1 cellular context compared by ENCODE assay signal in the genomic region with DNA sequence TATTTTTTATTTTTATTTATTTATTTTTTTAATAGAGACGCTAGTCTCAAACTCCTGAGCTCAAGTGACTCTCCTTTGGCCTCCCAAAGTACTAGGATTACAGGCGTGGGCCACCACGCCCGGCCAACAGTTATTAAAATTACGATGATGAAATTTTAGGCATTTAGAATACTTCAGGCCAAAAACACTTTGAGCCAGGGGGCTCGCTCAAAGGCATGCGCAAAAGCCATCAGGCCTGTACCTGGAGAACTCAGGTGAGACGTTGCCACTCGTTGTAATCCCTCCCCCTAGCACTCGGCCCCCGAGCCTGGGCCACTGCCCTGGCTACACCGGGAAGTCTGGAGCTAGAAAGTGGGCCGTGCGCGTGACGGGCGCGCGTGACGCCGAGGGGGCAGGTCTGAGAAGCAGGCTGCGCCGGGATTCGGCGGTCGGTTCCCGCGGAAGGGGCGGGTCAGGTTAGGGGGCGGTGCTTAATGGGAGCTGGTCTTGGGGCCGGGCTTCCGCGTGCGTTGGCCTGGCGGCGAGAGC.
TF ChIP-seq lines count a peak whose summit lies in the region.

No MANE protein-coding gene starts in this region.

TF ChIP-seq in HepG2, 621 proteins besides CTCF, POLR2A, EP300 and RAD21 (continued from another document):
- TF ChIP-seq ZNF44 (CRISPR knock-in tag; IDR thresholded peaks at IDR 0.05), result peak; percentile 67; the same call in 1 of the 2 replicates
- no peak for TF ChIP-seq NR2F1 (CRISPR knock-in tag; IDR thresholded peaks at IDR 0.05)
- no peak; the same call in 1 of the 2 replicates for TF ChIP-seq ZNF567 (CRISPR knock-in tag; IDR thresholded peaks at IDR 0.05; ENCODE audit: borderline replicate concordance)
- TF ChIP-seq KAT8 (CRISPR knock-in tag; IDR thresholded peaks at IDR 0.05), result peak; percentile 97
- peak; percentile 87 for TF ChIP-seq GATA4 (IDR thresholded peaks at IDR 0.05; ENCODE audit: borderline replicate concordance, low read depth)
- TF ChIP-seq, protein P1, sequence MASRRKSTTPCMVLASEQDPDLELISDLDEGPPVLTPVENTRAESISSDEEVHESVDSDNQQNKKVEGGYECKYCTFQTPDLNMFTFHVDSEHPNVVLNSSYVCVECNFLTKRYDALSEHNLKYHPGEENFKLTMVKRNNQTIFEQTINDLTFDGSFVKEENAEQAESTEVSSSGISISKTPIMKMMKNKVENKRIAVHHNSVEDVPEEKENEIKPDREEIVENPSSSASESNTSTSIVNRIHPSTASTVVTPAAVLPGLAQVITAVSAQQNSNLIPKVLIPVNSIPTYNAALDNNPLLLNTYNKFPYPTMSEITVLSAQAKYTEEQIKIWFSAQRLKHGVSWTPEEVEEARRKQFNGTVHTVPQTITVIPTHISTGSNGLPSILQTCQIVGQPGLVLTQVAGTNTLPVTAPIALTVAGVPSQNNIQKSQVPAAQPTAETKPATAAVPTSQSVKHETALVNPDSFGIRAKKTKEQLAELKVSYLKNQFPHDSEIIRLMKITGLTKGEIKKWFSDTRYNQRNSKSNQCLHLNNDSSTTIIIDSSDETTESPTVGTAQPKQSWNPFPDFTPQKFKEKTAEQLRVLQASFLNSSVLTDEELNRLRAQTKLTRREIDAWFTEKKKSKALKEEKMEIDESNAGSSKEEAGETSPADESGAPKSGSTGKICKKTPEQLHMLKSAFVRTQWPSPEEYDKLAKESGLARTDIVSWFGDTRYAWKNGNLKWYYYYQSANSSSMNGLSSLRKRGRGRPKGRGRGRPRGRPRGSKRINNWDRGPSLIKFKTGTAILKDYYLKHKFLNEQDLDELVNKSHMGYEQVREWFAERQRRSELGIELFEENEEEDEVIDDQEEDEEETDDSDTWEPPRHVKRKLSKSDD (CRISPR knock-in tag; IDR thresholded peaks at IDR 0.05; ENCODE audit: low read depth), result peak; percentile 85
- TF ChIP-seq TOE1 (CRISPR knock-in tag; IDR thresholded peaks at IDR 0.05), result no peak
- TF ChIP-seq ZBTB34 (CRISPR knock-in tag; IDR thresholded peaks at IDR 0.05), result peak; percentile 58; the same call in 1 of the 2 replicates
- TF ChIP-seq NCOA5 (CRISPR knock-in tag; IDR thresholded peaks at IDR 0.05), result no peak
- no peak for TF ChIP-seq ZNF296 (CRISPR knock-in tag; conservative IDR thresholded peaks at IDR 0.05)
- no peak for TF ChIP-seq PLRG1 (conservative IDR thresholded peaks at IDR 0.05)
- TF ChIP-seq NFYB (CRISPR knock-in tag; IDR thresholded peaks at IDR 0.05), result peak; percentile 80
- TF ChIP-seq NRL (CRISPR knock-in tag; IDR thresholded peaks at IDR 0.05; ENCODE audit: borderline replicate concordance), result peak; percentile 52; the same call in 1 of the 2 replicates
- TF ChIP-seq RELA (CRISPR knock-in tag; IDR thresholded peaks at IDR 0.05), result no peak
- no peak for TF ChIP-seq ZNF562 (CRISPR knock-in tag; IDR thresholded peaks at IDR 0.05; ENCODE audit: borderline replicate concordance)
- TF ChIP-seq XBP1 (CRISPR knock-in tag; IDR thresholded peaks at IDR 0.05), result no peak
- TF ChIP-seq, protein P2, sequence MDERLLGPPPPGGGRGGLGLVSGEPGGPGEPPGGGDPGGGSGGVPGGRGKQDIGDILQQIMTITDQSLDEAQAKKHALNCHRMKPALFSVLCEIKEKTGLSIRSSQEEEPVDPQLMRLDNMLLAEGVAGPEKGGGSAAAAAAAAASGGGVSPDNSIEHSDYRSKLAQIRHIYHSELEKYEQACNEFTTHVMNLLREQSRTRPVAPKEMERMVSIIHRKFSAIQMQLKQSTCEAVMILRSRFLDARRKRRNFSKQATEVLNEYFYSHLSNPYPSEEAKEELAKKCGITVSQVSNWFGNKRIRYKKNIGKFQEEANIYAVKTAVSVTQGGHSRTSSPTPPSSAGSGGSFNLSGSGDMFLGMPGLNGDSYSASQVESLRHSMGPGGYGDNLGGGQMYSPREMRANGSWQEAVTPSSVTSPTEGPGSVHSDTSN (CRISPR knock-in tag; IDR thresholded peaks at IDR 0.05), result no peak
- TF ChIP-seq ZFYVE20 (CRISPR knock-in tag; IDR thresholded peaks at IDR 0.05; ENCODE audit: borderline replicate concordance, low read depth), result no peak
- TF ChIP-seq ZNF572 (CRISPR knock-in tag; IDR thresholded peaks at IDR 0.05), result peak; percentile 95; the same call in 1 of the 2 replicates
- TF ChIP-seq PHB2 (IDR thresholded peaks at IDR 0.05; ENCODE audit: partially characterized antibody), result no peak
- TF ChIP-seq ZNF737 (CRISPR knock-in tag; IDR thresholded peaks at IDR 0.05; ENCODE audit: borderline replicate concordance), result no peak
- TF ChIP-seq CREB1 (IDR thresholded peaks at IDR 0.05), result peak; percentile 91
- TF ChIP-seq CREB1 (CRISPR knock-in tag; IDR thresholded peaks at IDR 0.05), result no peak
- TF ChIP-seq ZNF800 (CRISPR knock-in tag; IDR thresholded peaks at IDR 0.05), result no peak; the same call in none of the 2 replicates
- no peak for TF ChIP-seq KLF13 (CRISPR knock-in tag; IDR thresholded peaks at IDR 0.05)
- TF ChIP-seq HNF1A (IDR thresholded peaks at IDR 0.05; ENCODE audit: low read depth), result no peak
- peak; percentile 54; the same call in 1 of the 2 replicates for TF ChIP-seq HNF1A (CRISPR knock-in tag; IDR thresholded peaks at IDR 0.05; ENCODE audit: borderline replicate concordance)
- TF ChIP-seq HOXA9 (CRISPR knock-in tag; IDR thresholded peaks at IDR 0.05; ENCODE audit: borderline replicate concordance), result peak; percentile 12; the same call in 1 of the 2 replicates
- TF ChIP-seq DNMT3B (CRISPR knock-in tag; conservative IDR thresholded peaks at IDR 0.05), result no peak; the same call in 1 of the 2 replicates
- TF ChIP-seq, protein P3, sequence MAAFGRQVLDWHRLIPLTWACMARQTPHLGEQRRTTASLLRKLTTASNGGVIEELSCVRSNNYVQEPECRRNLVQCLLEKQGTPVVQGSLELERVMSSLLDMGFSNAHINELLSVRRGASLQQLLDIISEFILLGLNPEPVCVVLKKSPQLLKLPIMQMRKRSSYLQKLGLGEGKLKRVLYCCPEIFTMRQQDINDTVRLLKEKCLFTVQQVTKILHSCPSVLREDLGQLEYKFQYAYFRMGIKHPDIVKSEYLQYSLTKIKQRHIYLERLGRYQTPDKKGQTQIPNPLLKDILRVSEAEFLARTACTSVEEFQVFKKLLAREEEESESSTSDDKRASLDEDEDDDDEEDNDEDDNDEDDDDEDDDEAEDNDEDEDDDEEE (CRISPR knock-in tag; IDR thresholded peaks at IDR 0.05), result no peak; the same call in 1 of the 2 replicates
- TF ChIP-seq MAFK (conservative IDR thresholded peaks at IDR 0.05 in 1 of 2, IDR thresholded peaks at IDR 0.05 in 1 of 2; ENCODE audit: low read length in 2 of 2), result no peak
- TF ChIP-seq, protein P4, sequence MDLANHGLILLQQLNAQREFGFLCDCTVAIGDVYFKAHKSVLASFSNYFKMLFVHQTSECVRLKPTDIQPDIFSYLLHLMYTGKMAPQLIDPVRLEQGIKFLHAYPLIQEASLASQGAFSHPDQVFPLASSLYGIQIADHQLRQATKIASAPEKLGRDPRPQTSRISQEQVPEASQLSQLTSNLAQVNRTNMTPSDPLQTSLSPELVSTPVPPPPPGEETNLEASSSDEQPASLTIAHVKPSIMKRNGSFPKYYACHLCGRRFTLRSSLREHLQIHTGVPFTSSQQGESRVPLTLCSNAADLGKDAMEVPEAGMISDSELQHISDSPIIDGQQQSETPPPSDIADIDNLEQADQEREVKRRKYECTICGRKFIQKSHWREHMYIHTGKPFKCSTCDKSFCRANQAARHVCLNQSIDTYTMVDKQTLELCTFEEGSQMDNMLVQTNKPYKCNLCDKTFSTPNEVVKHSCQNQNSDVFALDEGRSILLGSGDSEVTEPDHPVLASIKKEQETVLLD (CRISPR knock-in tag; IDR thresholded peaks at IDR 0.05; ENCODE audit: low read depth), result peak; percentile 90
- TF ChIP-seq MXD4 (CRISPR knock-in tag; IDR thresholded peaks at IDR 0.05), result 0 out of 2 replicates have a peak, but pooled peaks have one; percentile 55
- no peak for TF ChIP-seq ZNF530 (CRISPR knock-in tag; IDR thresholded peaks at IDR 0.05; ENCODE audit: low read depth)
- no peak; the same call in 1 of the 2 replicates for TF ChIP-seq BRF2 (CRISPR knock-in tag; IDR thresholded peaks at IDR 0.05)
- peak; percentile 22; the same call in 1 of the 2 replicates for TF ChIP-seq KDM5A (IDR thresholded peaks at IDR 0.05; ENCODE audit: borderline replicate concordance, low read length)
- TF ChIP-seq ZNF780A (CRISPR knock-in tag; IDR thresholded peaks at IDR 0.05), result no peak
- no peak for TF ChIP-seq CENPX (CRISPR knock-in tag; IDR thresholded peaks at IDR 0.05)
- no peak for TF ChIP-seq CCAR2 (optimal IDR thresholded peaks at IDR 0.05; ENCODE audit: low read depth, low read length)
- TF ChIP-seq ZNF329 (CRISPR knock-in tag; IDR thresholded peaks at IDR 0.05; ENCODE audit: low read depth), result 0 out of 2 replicates have a peak, but pooled peaks have one; percentile 1
- TF ChIP-seq REL (CRISPR knock-in tag; conservative IDR thresholded peaks at IDR 0.05), result peak; percentile 88; the same call in 1 of the 2 replicates
